In genomic region chr20:63522091-63522868, GRCh38 we compare ENCODE assay signal across 10 cellular contexts. TPM values are rescaled to one million over a fixed set of nuclear protein-coding genes. Genes with fewer than 3 reads are reported as not detected.
DNase-seq lines count a peak whose midpoint lies in the region; ATAC-seq and TF ChIP-seq lines count a peak whose summit lies in the region.
"Had no signal": no experiment of that assay in that cellular context is flagged by ENCODE, and none has a peak within 500 bp of the region (broad histone marks: within the 10 kb centered on the region; RNA-seq: fewer than 3 reads in every experiment).

No MANE protein-coding gene starts in this region.

- TF ChIP-seq CTCF in GM06990 (IDR thresholded peaks at IDR 0.05; ENCODE audit: insufficient read depth, low read length, poor library complexity, severe bottlenecking) (no peak), foreskin fibroblast (IDR thresholded peaks at IDR 0.05; ENCODE audit: low read depth, low read length) (no peak), GM10248 (IDR thresholded peaks at IDR 0.05; ENCODE audit: control extremely low read depth, extremely low read depth, low read depth, missing control alignments) (no peak)

- CTCF ChIA-PET in activated CD4-positive, alpha-beta memory T cell treated with anti-CD3 and anti-CD28 coated beads for 36 hours (lab: Charles Lee), result interaction anchor here (0.9 to 2.1 kb wide), 4 partner anchors 15 to 459 kb away, joined by 3 to 15 read pairs (median 5); partner anchors contain the start of genes PRPF6 and PTK6
- CTCF ChIA-PET in GM10248 (lab: Yijun Ruan, JAX), result interaction anchor here (1.1 to 6.0 kb wide), 3 partner anchors 10 to 26 kb away, joined by 3 to 35 read pairs (median 5); partner anchors contain the start of gene PTK6

- intact Hi-C loops in activated CD4-positive, alpha-beta memory T cell treated with anti-CD3 and anti-CD28 coated beads for 36 hours (cut with micrococcal nuclease), result no loop called here

- DNase-seq in GM06990 (ENCODE audit: extremely low read depth, insufficient read length) (peak; percentile 11), foreskin fibroblast (no peak), retina (peak; percentile 9), amniotic stem cell (lab: John Stamatoyannopoulos, UW) (no peak), GM10248 (ENCODE audit: extremely low spot score) (no peak), ecto neural progenitor cell (ENCODE audit: low spot score) (no peak)
- DNase-seq in activated CD4-positive, alpha-beta memory T cell treated with anti-CD3 and anti-CD28 coated beads for 36 hours, result no peak
- DNase-seq: gastrocnemius medialis had no signal

- no peaks in the 10 kb centered on the region for H3K27me3 Mint-ChIP-seq in activated CD4-positive, alpha-beta memory T cell treated with anti-CD3 and anti-CD28 coated beads for 36 hours

- ATAC-seq in HG03442 (IDR thresholded peaks at IDR 0.05; ENCODE audit: unreplicated experiment), result no peak
- ATAC-seq: gastrocnemius medialis had no signal

- no peak overlapping the region for H3K4me3 ChIP-seq in GM06990 (replicated peaks; ENCODE audit: low read depth, low read length)
- peak overlapping the region; percentile 79 to 93 for H3K4me3 ChIP-seq in foreskin fibroblast (ENCODE audit: low read depth in 1 of 2, low read length in 2 of 2)

- peaks cover 13% of the 10 kb centered on the region for H3K36me3 ChIP-seq in GM06990 (ENCODE audit: control insufficient read depth, insufficient read depth, low read length)
- H3K36me3 ChIP-seq: gastrocnemius medialis had no signal

- H3K4me3 Mint-ChIP-seq in activated CD4-positive, alpha-beta memory T cell treated with anti-CD3 and anti-CD28 coated beads for 36 hours, result peak overlapping the region; percentile 55

- H3K36me3 Mint-ChIP-seq in activated CD4-positive, alpha-beta memory T cell treated with anti-CD3 and anti-CD28 coated beads for 36 hours, result peaks cover 26% of the 10 kb centered on the region

- no peak overlapping the region for H3K27ac Mint-ChIP-seq in activated CD4-positive, alpha-beta memory T cell treated with anti-CD3 and anti-CD28 coated beads for 36 hours

- peaks cover 26% of the 10 kb centered on the region for H3K4me1 Mint-ChIP-seq in activated CD4-positive, alpha-beta memory T cell treated with anti-CD3 and anti-CD28 coated beads for 36 hours (ENCODE audit: low read depth)

- H3K9me3 Mint-ChIP-seq in activated CD4-positive, alpha-beta memory T cell treated with anti-CD3 and anti-CD28 coated beads for 36 hours, result peaks cover 13% of the 10 kb centered on the region

- H3K27me3 ChIP-seq in GM06990 (replicated peaks; ENCODE audit: control insufficient read depth, insufficient read depth, low read length), result no peaks in the 10 kb centered on the region
- H3K27me3 ChIP-seq: gastrocnemius medialis had no signal

- POLR2A ChIA-PET in activated CD4-positive, alpha-beta memory T cell treated with anti-CD3 and anti-CD28 coated beads for 36 hours (lab: Charles Lee), result interaction anchor here (1.0 to 5.4 kb wide), 4 partner anchors 14 to 584 kb away, joined by 3 to 55 read pairs (median 6); partner anchors contain the start of genes GID8, GMEB2 and PTK6
- POLR2A ChIA-PET in GM10248 (lab: Yijun Ruan, JAX), result interaction anchor here (1.2 kb wide), 1 partner anchor 14 kb away, joined by 3 read pairs; the partner anchor contains the start of gene PTK6

RNA-seq across cellular contexts. Expression of gene PPDPF, which starts 1.7 kb away (rescaled TPM):
- 100 to 1,000 TPM; 191 to 201 TPM for total RNA-seq in activated CD4-positive, alpha-beta memory T cell treated with anti-CD3 and anti-CD28 coated beads for 36 hours

RNA-seq across cellular contexts. Expression of gene PTK6, which starts 14.9 kb away (rescaled TPM):
- total RNA-seq in activated CD4-positive, alpha-beta memory T cell treated with anti-CD3 and anti-CD28 coated beads for 36 hours, result under 1 TPM; 0.34 to 0.78 TPM

RNA-seq across cellular contexts. Expression of gene EEF1A2, which starts 23.4 kb away (rescaled TPM):
- 1 to 10 TPM; 1.1 to 1.7 TPM for total RNA-seq in activated CD4-positive, alpha-beta memory T cell treated with anti-CD3 and anti-CD28 coated beads for 36 hours

RNA-seq across cellular contexts. Expression of gene SRMS, which starts 25.3 kb away (rescaled TPM):
- total RNA-seq in activated CD4-positive, alpha-beta memory T cell treated with anti-CD3 and anti-CD28 coated beads for 36 hours, result not detected
- total RNA-seq: gastrocnemius medialis; T-helper 2 cell treated with Interferon-gamma antibody and Interleukin-4, amounts not matched to agents 100 ng/mL and 5 ng/mL, for 36 hours had no signal

RNA-seq across cellular contexts. Expression of gene FNDC11, which starts 31.7 kb away (rescaled TPM):
- total RNA-seq in activated CD4-positive, alpha-beta memory T cell treated with anti-CD3 and anti-CD28 coated beads for 36 hours, result under 1 TPM; 0.55 to 0.61 TPM

Comparison
In these comparisons a context has a peak if more than half of its experiments do, and no peak if none do; other contexts are left out.
1. DNase-seq: peak in GM06990 (single experiment) and retina (single experiment); none in activated CD4-positive, alpha-beta memory T cell treated with anti-CD3 and anti-CD28 coated beads for 36 hours (single experiment), foreskin fibroblast (0 of 2), amniotic stem cell (single experiment), GM10248 (single experiment) and ecto neural progenitor cell (single experiment).